Comparison of ENCODE assay signal across 10 cellular contexts in genomic region chr4:138053601-138054322, GRCh38.
DNase-seq lines count a peak whose midpoint lies in the region; ATAC-seq and TF ChIP-seq lines count a peak whose summit lies in the region.
"Had no signal": no experiment of that assay in that cellular context is flagged by ENCODE, and none has a peak within 500 bp of the region (broad histone marks: within the 10 kb centered on the region; RNA-seq: fewer than 3 reads in every experiment).

No MANE protein-coding gene starts in this region.

- H3K4me3 ChIP-seq in AG09309 (ENCODE audit: control insufficient read depth, low read depth, low read length) (peak overlapping the region; percentile 6; the same call in 1 of the 2 replicates), esophagus muscularis mucosa (no peak overlapping the region)

- intact Hi-C loops in esophagus muscularis mucosa (cut with DNase I) = no loop called here

- TF ChIP-seq EP300 in esophagus muscularis mucosa (IDR thresholded peaks at IDR 0.05) = no peak

- no peaks in the 10 kb centered on the region for H3K9me3 ChIP-seq in esophagus muscularis mucosa
- H3K9me3 ChIP-seq: neutrophil had no signal

- H3K27ac ChIP-seq in esophagus muscularis mucosa (replicated peaks in 1 of 4) = no peak overlapping the region
- H3K27ac ChIP-seq: neutrophil had no signal

- 27% methylated on average over 5 of the region's 5 CpGs for WGBS in esophagus muscularis mucosa

- H3K27me3 ChIP-seq in esophagus muscularis mucosa = no peaks in the 10 kb centered on the region

- no peak for ATAC-seq in GM18907 (IDR thresholded peaks at IDR 0.05; ENCODE audit: unreplicated experiment)
- ATAC-seq: stimulated activated effector memory CD8-positive, alpha-beta T cell treated with anti-CD3 and anti-CD28 coated beads, Interleukin-12 subunit alpha, Interleukin-12 subunit beta, amount 100 ng/mL, for 72 hours had no signal

- peaks cover 0 to 15% (median 10%) of the 10 kb centered on the region in 4 donors for H3K4me1 ChIP-seq in esophagus muscularis mucosa

- TF ChIP-seq POLR2A in esophagus muscularis mucosa (IDR thresholded peaks at IDR 0.05; ENCODE audit: low read depth) = no peak

- H3K36me3 ChIP-seq in esophagus muscularis mucosa = no peaks in the 10 kb centered on the region
- H3K36me3 ChIP-seq: neutrophil had no signal

- TF ChIP-seq CTCF in AG09309 (IDR thresholded peaks at IDR 0.05; ENCODE audit: control insufficient read depth, insufficient read depth, low read depth, low read length, missing control alignments) = no peak
- no peak for TF ChIP-seq CTCF in esophagus muscularis mucosa (IDR thresholded peaks at IDR 0.05)

- peak; percentile 69 for DNase-seq in AG09309 (ENCODE audit: low read depth)
- DNase-seq in LHCN-M2 (ENCODE audit: low read depth) = peak; percentile 91
- DNase-seq in brain pericyte (ENCODE audit: low read depth, low spot score) = peak; percentile 45
- DNase-seq in lung microvascular endothelial cell (ENCODE audit: low read depth in 2 of 2) = peak; percentile 64 to 90
- DNase-seq in activated CD4-positive, alpha-beta T cell treated with anti-CD3 and anti-CD28 coated beads, Interleukin-2, amount 50 U/mL, for 4 hours = no peak
- DNase-seq in NCI-H146 (lab: John Stamatoyannopoulos, UW) = no peak
- no peak for DNase-seq in esophagus muscularis mucosa (ENCODE audit: extremely low spot score)

Comparison
In these comparisons a context has a peak if more than half of its experiments do, and no peak if none do; other contexts are left out.
1. DNase-seq: peak in AG09309 (single experiment), LHCN-M2 (single experiment), brain pericyte (single experiment) and lung microvascular endothelial cell (2 of 2); none in activated CD4-positive, alpha-beta T cell treated with anti-CD3 and anti-CD28 coated beads, Interleukin-2, amount 50 U/mL, for 4 hours (0 of 2), NCI-H146 (single experiment) and esophagus muscularis mucosa (single experiment).